Comparison of ENCODE assay signal across 11 cellular contexts in the genomic region with DNA sequence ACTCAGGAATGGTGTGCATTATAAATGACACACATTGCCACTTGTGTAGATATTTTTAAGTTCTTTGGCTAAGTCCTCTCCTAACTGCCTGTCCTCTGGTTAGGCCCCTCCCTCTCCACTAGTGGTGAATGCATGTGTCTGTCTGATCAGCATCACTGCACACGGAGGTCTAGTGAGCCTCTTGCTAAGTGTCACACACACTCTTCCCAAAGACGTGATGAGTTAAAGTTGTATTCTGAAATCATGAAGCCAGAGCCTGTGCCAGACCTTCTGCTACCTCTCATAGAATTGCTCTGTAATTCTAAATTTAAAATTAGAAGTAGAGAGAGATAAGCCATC. TPM values are rescaled to one million over a fixed set of nuclear protein-coding genes. Genes with fewer than 3 reads are reported as not detected.
DNase-seq lines count a peak whose midpoint lies in the region; ATAC-seq and TF ChIP-seq lines count a peak whose summit lies in the region.
"Had no signal": no experiment of that assay in that cellular context is flagged by ENCODE, and none has a peak within 500 bp of the region (broad histone marks: within the 10 kb centered on the region; RNA-seq: fewer than 3 reads in every experiment).

No MANE protein-coding gene starts in this region.

- H3K27ac ChIP-seq in heart right ventricle = peak overlapping the region in 1 of 10 donors; percentile 66
- no peak overlapping the region for H3K27ac ChIP-seq in CD4-positive, alpha-beta T cell (ENCODE audit: low read depth, low read length)

- H3K4me1 Mint-ChIP-seq in CD4-positive, alpha-beta T cell (ENCODE audit: low read depth) = peaks cover 8% of the 10 kb centered on the region

- TF ChIP-seq CTCF in heart right ventricle (IDR thresholded peaks at IDR 0.05) = no peak
- no peak for TF ChIP-seq CTCF in CD4-positive, alpha-beta T cell (IDR thresholded peaks at IDR 0.05)

- no peaks in the 10 kb centered on the region for H3K27me3 Mint-ChIP-seq in CD4-positive, alpha-beta T cell
- H3K27me3 Mint-ChIP-seq: stimulated activated naive CD8-positive, alpha-beta T cell treated with anti-CD3 and anti-CD28 coated beads, Interleukin-15, amount 100 ng/mL, for 72 hours had no signal

- POLR2A ChIA-PET in CD4-positive, alpha-beta T cell (lab: Charles Lee) = interaction anchor here (1.2 kb wide), 1 partner anchor 10 kb away, joined by 3 read pairs; no protein-coding TSS in a partner anchor

- no peak overlapping the region for H3K4me3 ChIP-seq in heart right ventricle
- H3K4me3 ChIP-seq: skin epidermis had no signal

- no peaks in the 10 kb centered on the region for H3K27me3 ChIP-seq in heart right ventricle
- H3K27me3 ChIP-seq in CD4-positive, alpha-beta T cell (ENCODE audit: control insufficient read depth, insufficient read depth, low read length) = no peaks in the 10 kb centered on the region

- ATAC-seq in GM18498 (IDR thresholded peaks at IDR 0.05; ENCODE audit: unreplicated experiment) (peak; percentile 93), GM21360 (IDR thresholded peaks at IDR 0.05; ENCODE audit: unreplicated experiment) (peak; percentile 97), HG03159 (IDR thresholded peaks at IDR 0.05; ENCODE audit: unreplicated experiment) (peak; percentile 92), heart right ventricle (peak in 6 of 8 donors; percentile 47 to 90 (median 70))
- ATAC-seq in CD4-positive, alpha-beta T cell (ENCODE audit: poor library complexity) = no peak
- ATAC-seq: stimulated activated naive CD8-positive, alpha-beta T cell treated with anti-CD3 and anti-CD28 coated beads, Interleukin-15, amount 100 ng/mL, for 72 hours had no signal

- WGBS in heart right ventricle, 2 donors = 34 to 50% methylated on average over 2 of the region's 2 CpGs

- H3K9me3 Mint-ChIP-seq in CD4-positive, alpha-beta T cell = no peaks in the 10 kb centered on the region
- H3K9me3 Mint-ChIP-seq: stimulated activated naive CD8-positive, alpha-beta T cell treated with anti-CD3 and anti-CD28 coated beads, Interleukin-15, amount 100 ng/mL, for 72 hours had no signal

- no peaks in the 10 kb centered on the region for H3K9me3 ChIP-seq in heart right ventricle
- H3K9me3 ChIP-seq in CD4-positive, alpha-beta T cell (ENCODE audit: control insufficient read depth, low read length) = no peaks in the 10 kb centered on the region

- CTCF ChIA-PET in CD4-positive, alpha-beta T cell (lab: Charles Lee) = no interaction called here

- H3K36me3 ChIP-seq in heart right ventricle = peaks cover 0 to 97% (median 0%) of the 10 kb centered on the region in 9 donors

- DNase-seq in heart right ventricle = no peak
- DNase-seq in effector CD8-positive, alpha-beta T cell (lab: John Stamatoyannopoulos, UW) = no peak
- no peak for DNase-seq in head of caudate nucleus
- DNase-seq in DMS79 (lab: John Stamatoyannopoulos, UW) = no peak
- DNase-seq in CD4-positive, alpha-beta T cell = no peak
- DNase-seq: activated naive CD4-positive, alpha-beta T cell treated with anti-CD3 and anti-CD28 coated beads, Interleukin-2, amount 50 U/mL, for 16 hours; stimulated activated naive CD8-positive, alpha-beta T cell treated with anti-CD3 and anti-CD28 coated beads, Interleukin-15, amount 100 ng/mL, for 72 hours had no signal

- H3K27ac Mint-ChIP-seq in CD4-positive, alpha-beta T cell = no peak overlapping the region
- H3K27ac Mint-ChIP-seq: stimulated activated naive CD8-positive, alpha-beta T cell treated with anti-CD3 and anti-CD28 coated beads, Interleukin-15, amount 100 ng/mL, for 72 hours had no signal

- no peak overlapping the region for H3K4me3 Mint-ChIP-seq in CD4-positive, alpha-beta T cell
- H3K4me3 Mint-ChIP-seq: stimulated activated naive CD8-positive, alpha-beta T cell treated with anti-CD3 and anti-CD28 coated beads, Interleukin-15, amount 100 ng/mL, for 72 hours had no signal

- peaks cover 0 to 48% (median 30%) of the 10 kb centered on the region in 9 donors for H3K4me1 ChIP-seq in heart right ventricle

- H3K36me3 Mint-ChIP-seq in CD4-positive, alpha-beta T cell (ENCODE audit: low read depth) = peaks cover 70% of the 10 kb centered on the region

- intact Hi-C loops in heart right ventricle (cut with DNase I) = no loop called here
- intact Hi-C loops in head of caudate nucleus (cut with DNase I) = no loop called here
- intact Hi-C loops in CD4-positive, alpha-beta T cell (cut with DNase I, micrococcal nuclease) = no loop called here

RNA-seq across cellular contexts. Expression of gene RALB, which starts 41.3 kb away (rescaled TPM):
- 10 to 100 TPM; 37.0 to 53.8 (median 45.0) TPM for total RNA-seq in heart right ventricle
- polyA plus RNA-seq in heart right ventricle = 10 to 100 TPM; 21.9 to 68.1 TPM
- total RNA-seq in CD4-positive, alpha-beta T cell = 1 to 10 TPM; 3.1 to 3.6 TPM

RNA-seq across cellular contexts. Expression of gene INHBB, which starts 52.0 kb away (rescaled TPM):
- 1 to 10 TPM in 9 of 10 donors, under 1 TPM in 1; 0.89 to 9.2 (median 2.5) TPM for total RNA-seq in heart right ventricle
- 1 to 10 TPM; 3.6 to 5.9 TPM for polyA plus RNA-seq in heart right ventricle
- not detected for total RNA-seq in CD4-positive, alpha-beta T cell

Comparison
In these comparisons a context has a peak if more than half of its experiments do, and no peak if none do; other contexts are left out.
1. RNA of gene RALB, which starts 41.3 kb away (total RNA-seq): 37.0 to 53.8 TPM in heart right ventricle; 3.1 to 3.6 TPM in CD4-positive, alpha-beta T cell; every median in the first group is over 4 times any median in the second.